Comparison of ENCODE assay signal across 9 cellular contexts in the genomic region with DNA sequence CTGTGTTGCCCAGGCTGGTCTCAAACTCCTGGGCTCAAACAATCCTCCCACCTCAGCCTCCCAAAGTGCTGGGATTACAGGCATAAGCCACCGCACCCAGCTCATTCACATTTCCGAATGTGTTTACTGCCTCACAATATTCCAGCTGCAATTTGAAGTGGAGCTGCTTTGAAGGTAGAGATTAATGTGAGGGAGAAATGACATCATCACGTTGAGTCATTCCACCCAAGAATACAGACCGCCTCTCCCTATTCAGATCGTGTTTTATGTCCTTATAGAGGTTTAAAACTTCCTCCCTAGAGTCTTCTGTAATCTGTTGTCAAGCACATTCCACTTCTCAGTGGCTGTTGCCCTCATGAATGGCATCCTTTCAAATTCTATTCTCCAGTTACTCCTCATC.
A peak's percentile ranks its signal among the peaks of the same experiment; 100 is the strongest.
DNase-seq lines count a peak whose midpoint lies in the region; ATAC-seq, FAIRE-seq and TF ChIP-seq lines count a peak whose summit lies in the region.
"Had no signal": no experiment of that assay in that cellular context is flagged by ENCODE, and none has a peak within 500 bp of the region (broad histone marks: within the 10 kb centered on the region; RNA-seq: fewer than 3 reads in every experiment).

No MANE protein-coding gene starts in this region.

- peak overlapping the region; percentile 99 for H3K27ac ChIP-seq in VCaP

- no peak overlapping the region for H3K4me3 ChIP-seq in foreskin fibroblast (ENCODE audit: low read depth in 1 of 2, low read length in 2 of 2)
- H3K4me3 ChIP-seq: BLaER1 had no signal

- ATAC-seq in GM21423 (IDR thresholded peaks at IDR 0.05; ENCODE audit: unreplicated experiment), result no peak

- H3K4me3 Mint-ChIP-seq in activated naive CD4-positive, alpha-beta T cell treated with anti-CD3 and anti-CD28 coated beads, Interleukin-2, amount 10 ng/mL, durations not matched to agents 7 days and 5 days, result no peak overlapping the region

- POLR2A ChIA-PET in HEK293T (lab: Yijun Ruan, JAX), result no interaction called here

- CTCF ChIA-PET in activated naive CD4-positive, alpha-beta T cell treated with anti-CD3 and anti-CD28 coated beads, Interleukin-2, amount 10 ng/mL, durations not matched to agents 7 days and 5 days (lab: Charles Lee), result interaction anchor here (0.8 kb wide), 1 partner anchor 16 kb away, joined by 3 read pairs; no protein-coding TSS in a partner anchor
- CTCF ChIA-PET in HEK293T (lab: Yijun Ruan, JAX), result no interaction called here

- peaks cover 60% of the 10 kb centered on the region for H3K36me3 Mint-ChIP-seq in activated naive CD4-positive, alpha-beta T cell treated with anti-CD3 and anti-CD28 coated beads, Interleukin-2, amount 10 ng/mL, durations not matched to agents 7 days and 5 days

- peak overlapping the region; percentile 100 for H3K27ac Mint-ChIP-seq in activated naive CD4-positive, alpha-beta T cell treated with anti-CD3 and anti-CD28 coated beads, Interleukin-2, amount 10 ng/mL, durations not matched to agents 7 days and 5 days

- TF ChIP-seq CTCF in VCaP (conservative IDR thresholded peaks at IDR 0.05) (no peak), foreskin fibroblast (IDR thresholded peaks at IDR 0.05; ENCODE audit: low read depth, low read length) (no peak)

- peaks cover 57% of the 10 kb centered on the region for H3K4me1 Mint-ChIP-seq in activated naive CD4-positive, alpha-beta T cell treated with anti-CD3 and anti-CD28 coated beads, Interleukin-2, amount 10 ng/mL, durations not matched to agents 7 days and 5 days

- no peak for FAIRE-seq in urothelium cell line (lab: Jason Lieb, UNC)

- no peaks in the 10 kb centered on the region for H3K27me3 Mint-ChIP-seq in activated naive CD4-positive, alpha-beta T cell treated with anti-CD3 and anti-CD28 coated beads, Interleukin-2, amount 10 ng/mL, durations not matched to agents 7 days and 5 days

- no peak for DNase-seq in activated naive CD4-positive, alpha-beta T cell treated with anti-CD3 and anti-CD28 coated beads, Interleukin-2, amount 10 ng/mL, durations not matched to agents 7 days and 5 days
- DNase-seq in activated naive CD4-positive, alpha-beta T cell (lab: John Stamatoyannopoulos, UW), result no peak
- DNase-seq in foreskin fibroblast (peak; percentile 31 to 62), urothelium cell line (ENCODE audit: low spot score) (peak; percentile 71), NCI-H1417 treated with DMSO at 0.1 percent for 48 hours (lab: John Stamatoyannopoulos, UW) (no peak), HEK293T (ENCODE audit: extremely low spot score) (no peak)

- peaks cover 51% of the 10 kb centered on the region for H3K9me3 Mint-ChIP-seq in activated naive CD4-positive, alpha-beta T cell treated with anti-CD3 and anti-CD28 coated beads, Interleukin-2, amount 10 ng/mL, durations not matched to agents 7 days and 5 days

TF ChIP-seq in HEK293T, 16 proteins besides CTCF, POLR2A, EP300 and RAD21:
- no peak for TF ChIP-seq HDGF (IDR thresholded peaks at IDR 0.05; ENCODE audit: borderline replicate concordance)
- no peak for TF ChIP-seq CTBP1 (IDR thresholded peaks at IDR 0.05; ENCODE audit: borderline replicate concordance)
- no peak for TF ChIP-seq L3MBTL2 (conservative IDR thresholded peaks at IDR 0.05)
- TF ChIP-seq SP1 (IDR thresholded peaks at IDR 0.05), result no peak

Comparison
In these comparisons a context has a peak if more than half of its experiments do, and no peak if none do; other contexts are left out.
1. DNase-seq: peak in foreskin fibroblast (2 of 2) and urothelium cell line (single experiment); none in activated naive CD4-positive, alpha-beta T cell treated with anti-CD3 and anti-CD28 coated beads, Interleukin-2, amount 10 ng/mL, durations not matched to agents 7 days and 5 days (single experiment), activated naive CD4-positive, alpha-beta T cell (0 of 4), NCI-H1417 treated with DMSO at 0.1 percent for 48 hours (single experiment) and HEK293T (single experiment).